In the genomic region with DNA sequence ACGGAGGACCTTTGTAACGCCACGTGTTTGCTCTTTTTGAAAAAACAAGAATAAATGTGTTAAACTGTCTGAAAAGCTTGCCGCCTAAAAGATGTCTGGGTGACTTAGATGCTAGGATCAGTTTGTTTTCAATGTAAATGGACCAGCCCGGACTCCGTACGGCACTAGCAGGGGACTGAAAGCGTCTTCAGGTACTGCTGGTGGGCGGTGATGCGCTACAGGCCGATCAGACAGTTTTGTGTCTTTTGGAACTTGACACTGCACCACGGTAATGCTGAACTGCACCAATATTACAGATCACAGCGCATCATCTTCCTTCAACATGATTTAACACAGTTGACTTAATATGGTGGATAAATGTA, we compare ENCODE assay signal across 8 cellular contexts. TPM values are rescaled to one million over a fixed set of nuclear protein-coding genes. Genes with fewer than 3 reads are reported as not detected.
DNase-seq lines count a peak whose midpoint lies in the region; ATAC-seq and TF ChIP-seq lines count a peak whose summit lies in the region.

No MANE protein-coding gene starts in this region.

- peak overlapping the region; percentile 90 for H3K4me3 ChIP-seq in parathyroid adenoma (ENCODE audit: low read depth, low read length)

- DNase-seq in activated effector memory CD4-positive, alpha-beta T cell treated with anti-CD3 and anti-CD28 coated beads, Interleukin-2, amount 50 U/mL, for 16 hours: peak; percentile 74
- DNase-seq in activated effector memory CD4-positive, alpha-beta T cell treated with Interleukin-2 at 50 U/mL for 16 hours: no peak
- DNase-seq in NCI-H1092 (lab: John Stamatoyannopoulos, UW) (peak; percentile 27), glutamatergic neuron (no peak), hippocampal formation (lab: John Stamatoyannopoulos, UW) (no peak)
- DNase-seq in activated T-helper 9 cell treated with anti-CD3 and anti-CD28 coated beads, Interleukin-2, amount 50 U/mL, for 16 hours (ENCODE audit: low read depth): peak; percentile 15

- no peaks in the 10 kb centered on the region for H3K9me3 ChIP-seq in parathyroid adenoma (ENCODE audit: control insufficient read depth, low read length)

- peak overlapping the region; percentile 88 for H3K27ac Mint-ChIP-seq in glutamatergic neuron (ENCODE audit: unreplicated experiment)

- H3K27me3 ChIP-seq in parathyroid adenoma (ENCODE audit: control insufficient read depth, insufficient read depth, low read length): no peaks in the 10 kb centered on the region

- H2AFZ ChIP-seq in parathyroid adenoma: peak overlapping the region; percentile 98

- ATAC-seq in HG03469 (IDR thresholded peaks at IDR 0.05; ENCODE audit: unreplicated experiment): no peak

- H3K9ac ChIP-seq in parathyroid adenoma: peak overlapping the region; percentile 91

- H3K27me3 Mint-ChIP-seq in glutamatergic neuron (ENCODE audit: unreplicated experiment): peaks cover 4% of the 10 kb centered on the region

- TF ChIP-seq CTCF in glutamatergic neuron (IDR thresholded peaks at IDR 0.05; ENCODE audit: partially characterized antibody, unreplicated experiment): no peak
- TF ChIP-seq CTCF in parathyroid adenoma (IDR thresholded peaks at IDR 0.05): no peak

- H3K9me3 Mint-ChIP-seq in glutamatergic neuron (ENCODE audit: unreplicated experiment): peaks cover 16% of the 10 kb centered on the region

- H3K4me1 ChIP-seq in parathyroid adenoma: no peaks in the 10 kb centered on the region

- peaks cover 19% of the 10 kb centered on the region for H3K79me2 ChIP-seq in parathyroid adenoma

- H3K4me3 Mint-ChIP-seq in glutamatergic neuron (ENCODE audit: unreplicated experiment): peak overlapping the region; percentile 88

- H3K36me3 ChIP-seq in parathyroid adenoma (ENCODE audit: control insufficient read depth, insufficient read depth, low read length): no peaks in the 10 kb centered on the region

- H3K27ac ChIP-seq in parathyroid adenoma: peak overlapping the region; percentile 81

- no peaks in the 10 kb centered on the region for H3K36me3 Mint-ChIP-seq in glutamatergic neuron (ENCODE audit: unreplicated experiment)

- H3K4me2 ChIP-seq in parathyroid adenoma (ENCODE audit: low read length): peak overlapping the region; percentile 98

- H3K4me1 Mint-ChIP-seq in glutamatergic neuron (ENCODE audit: low read depth, unreplicated experiment): peaks cover 6% of the 10 kb centered on the region

RNA-seq across cellular contexts. Expression of gene MBTPS1, which starts 0.7 kb away (rescaled TPM):
- total RNA-seq in glutamatergic neuron (ENCODE audit: unreplicated experiment): 105 TPM

RNA-seq across cellular contexts. Expression of gene HSDL1, which starts 27.5 kb away (rescaled TPM):
- 81.7 TPM for total RNA-seq in glutamatergic neuron (ENCODE audit: unreplicated experiment)

RNA-seq across cellular contexts. Expression of gene DNAAF1, which starts 27.6 kb away (rescaled TPM):
- total RNA-seq in glutamatergic neuron (ENCODE audit: unreplicated experiment): 0.56 TPM

Comparison
In these comparisons a context has a peak if more than half of its experiments do, and no peak if none do; other contexts are left out.
1. DNase-seq: peak in activated effector memory CD4-positive, alpha-beta T cell treated with anti-CD3 and anti-CD28 coated beads, Interleukin-2, amount 50 U/mL, for 16 hours (single experiment), NCI-H1092 (single experiment) and activated T-helper 9 cell treated with anti-CD3 and anti-CD28 coated beads, Interleukin-2, amount 50 U/mL, for 16 hours (single experiment); none in activated effector memory CD4-positive, alpha-beta T cell treated with Interleukin-2 at 50 U/mL for 16 hours (single experiment), glutamatergic neuron (single experiment) and hippocampal formation (0 of 2).